Comparison of ENCODE assay signal across 37 cellular contexts in genomic region chr10:20355915-20356314, GRCh38.
"Had no signal": no experiment of that assay in that cellular context is flagged by ENCODE, and none has a peak within 500 bp of the region (broad histone marks: within the 10 kb centered on the region; RNA-seq: fewer than 3 reads in every experiment).

No MANE protein-coding gene starts in this region.

- H3K27me3 ChIP-seq: ascending aorta, body of pancreas, brain microvascular endothelial cell, breast epithelium had no signal

- H3K27ac ChIP-seq: ascending aorta, body of pancreas, brain microvascular endothelial cell, breast epithelium, WERI-Rb-1 had no signal

- H3K4me3 Mint-ChIP-seq: activated CD4-positive, alpha-beta memory T cell treated with anti-CD3 and anti-CD28 coated beads, Interleukin-2, amount 10 ng/mL, durations not matched to agents 7 days and 5 days; activated CD4-positive, alpha-beta T cell treated with anti-CD3 and anti-CD28 coated beads for 36 hours; activated CD4-positive, alpha-beta T cell treated with anti-CD3 and anti-CD28 coated beads, Interleukin-2, amount 10 ng/mL, durations not matched to agents 7 days and 5 days; activated CD8-positive, alpha-beta memory T cell treated with anti-CD3 and anti-CD28 coated beads, Interleukin-2, amount 10 ng/mL, durations not matched to agents 7 days and 5 days; activated CD8-positive, alpha-beta T cell treated with anti-CD3 and anti-CD28 coated beads, Interleukin-2, amount 10 ng/mL, durations not matched to agents 7 days and 5 days; activated naive CD4-positive, alpha-beta T cell treated with anti-CD3 and anti-CD28 coated beads, Interleukin-2, amount 10 ng/mL, durations not matched to agents 7 days and 5 days; activated naive CD4-positive, alpha-beta T cell treated with anti-CD3 and anti-CD28 coated beads, Interleukin-2, amount 50 U/mL, for 24 hours; activated naive CD8-positive, alpha-beta T cell; activated naive CD8-positive, alpha-beta T cell treated with anti-CD3 and anti-CD28 coated beads, Interleukin-2, amount 10 ng/mL, durations not matched to agents 7 days and 5 days; activated naive CD8-positive, alpha-beta T cell treated with anti-CD3 and anti-CD28 coated beads, Interleukin-2, amount 50 U/mL, for 24 hours; activated T-cell treated with anti-CD3 and anti-CD28 coated beads, Interleukin-2, amount 50 U/mL, for 24 hours; central memory CD8-positive, alpha-beta T cell; T-cell; T-helper 2 cell treated with Interferon-gamma antibody and Interleukin-4, amounts not matched to agents 5 μg/mL and 100 μg/mL, for 36 hours; WTC11 had no signal

- H3K27me3 Mint-ChIP-seq: activated CD4-positive, alpha-beta memory T cell treated with anti-CD3 and anti-CD28 coated beads, Interleukin-2, amount 10 ng/mL, durations not matched to agents 7 days and 5 days; activated CD4-positive, alpha-beta T cell treated with anti-CD3 and anti-CD28 coated beads for 36 hours; activated CD4-positive, alpha-beta T cell treated with anti-CD3 and anti-CD28 coated beads, Interleukin-2, amount 10 ng/mL, durations not matched to agents 7 days and 5 days; activated CD8-positive, alpha-beta memory T cell treated with anti-CD3 and anti-CD28 coated beads, Interleukin-2, amount 10 ng/mL, durations not matched to agents 7 days and 5 days; activated naive CD4-positive, alpha-beta T cell treated with anti-CD3 and anti-CD28 coated beads, Interleukin-2, amount 10 ng/mL, durations not matched to agents 7 days and 5 days; activated naive CD4-positive, alpha-beta T cell treated with anti-CD3 and anti-CD28 coated beads, Interleukin-2, amount 50 U/mL, for 24 hours; activated naive CD8-positive, alpha-beta T cell; activated naive CD8-positive, alpha-beta T cell treated with anti-CD3 and anti-CD28 coated beads, Interleukin-2, amount 10 ng/mL, durations not matched to agents 7 days and 5 days; activated naive CD8-positive, alpha-beta T cell treated with anti-CD3 and anti-CD28 coated beads, Interleukin-2, amount 50 U/mL, for 24 hours; activated T-cell treated with anti-CD3 and anti-CD28 coated beads, Interleukin-2, amount 50 U/mL, for 24 hours; central memory CD8-positive, alpha-beta T cell; T-cell had no signal

- H3K4me1 Mint-ChIP-seq: activated CD4-positive, alpha-beta memory T cell treated with anti-CD3 and anti-CD28 coated beads, Interleukin-2, amount 10 ng/mL, durations not matched to agents 7 days and 5 days; activated CD4-positive, alpha-beta T cell treated with anti-CD3 and anti-CD28 coated beads for 36 hours; activated CD4-positive, alpha-beta T cell treated with anti-CD3 and anti-CD28 coated beads, Interleukin-2, amount 10 ng/mL, durations not matched to agents 7 days and 5 days; activated CD8-positive, alpha-beta memory T cell treated with anti-CD3 and anti-CD28 coated beads, Interleukin-2, amount 10 ng/mL, durations not matched to agents 7 days and 5 days; activated naive CD4-positive, alpha-beta T cell treated with anti-CD3 and anti-CD28 coated beads, Interleukin-2, amount 10 ng/mL, durations not matched to agents 7 days and 5 days; activated naive CD4-positive, alpha-beta T cell treated with anti-CD3 and anti-CD28 coated beads, Interleukin-2, amount 50 U/mL, for 24 hours; activated naive CD8-positive, alpha-beta T cell treated with anti-CD3 and anti-CD28 coated beads, Interleukin-2, amount 10 ng/mL, durations not matched to agents 7 days and 5 days; activated naive CD8-positive, alpha-beta T cell treated with anti-CD3 and anti-CD28 coated beads, Interleukin-2, amount 50 U/mL, for 24 hours; central memory CD8-positive, alpha-beta T cell; T-cell; WTC11 had no signal

- H3K9me3 ChIP-seq: ascending aorta, body of pancreas, breast epithelium had no signal

- H3K4me3 ChIP-seq: ascending aorta, body of pancreas, breast epithelium had no signal

- DNase-seq: activated CD4-positive, alpha-beta memory T cell treated with anti-CD3 and anti-CD28 coated beads, Interleukin-2, amount 10 ng/mL, durations not matched to agents 7 days and 5 days; activated CD4-positive, alpha-beta T cell treated with anti-CD3 and anti-CD28 coated beads for 1 hour; activated CD4-positive, alpha-beta T cell treated with anti-CD3 and anti-CD28 coated beads for 36 hours; activated CD4-positive, alpha-beta T cell treated with anti-CD3 and anti-CD28 coated beads for 48 hours; activated CD4-positive, alpha-beta T cell treated with anti-CD3 and anti-CD28 coated beads, Interleukin-2, amount 10 ng/mL, durations not matched to agents 7 days and 5 days; activated CD4-positive, alpha-beta T cell treated with anti-CD3 and anti-CD28 coated beads, Interleukin-2, amount 50 U/mL, for 48 hours; activated CD4-positive, CD25-positive, alpha-beta regulatory T cell; activated CD8-positive, alpha-beta memory T cell treated with anti-CD3 and anti-CD28 coated beads for 24 hours; activated CD8-positive, alpha-beta memory T cell treated with anti-CD3 and anti-CD28 coated beads, Interleukin-2, amount 10 ng/mL, durations not matched to agents 7 days and 5 days; activated CD8-positive, alpha-beta memory T cell treated with anti-CD3 and anti-CD28 coated beads, Interleukin-2, amount 50 U/mL, for 48 hours; activated CD8-positive, alpha-beta T cell treated with anti-CD3 and anti-CD28 coated beads, Interleukin-2, amount 10 ng/mL, durations not matched to agents 7 days and 5 days; activated effector memory CD4-positive, alpha-beta T cell treated with Interleukin-2 at 50 U/mL for 16 hours; activated gamma-delta T cell; activated naive CD4-positive, alpha-beta T cell treated with anti-CD3 and anti-CD28 coated beads, Interleukin-2, amount 10 ng/mL, durations not matched to agents 7 days and 5 days; activated naive CD4-positive, alpha-beta T cell treated with Interleukin-2 at 50 U/mL for 16 hours; activated naive CD8-positive, alpha-beta T cell treated with anti-CD3 and anti-CD28 coated beads, Interleukin-2, amount 10 ng/mL, durations not matched to agents 7 days and 5 days; activated naive CD8-positive, alpha-beta T cell treated with anti-CD3 and anti-CD28 coated beads, Interleukin-2, amount 50 U/mL, for 24 hours; activated T-cell treated with anti-CD3 and anti-CD28 coated beads, Interleukin-2, amount 50 U/mL, for 24 hours; activated T-cell treated with anti-CD3 and anti-CD28 coated beads, Interleukin-2, amount 50 U/mL, for 48 hours; amygdala; anterior cingulate cortex; body of pancreas; brain microvascular endothelial cell; cerebellar nuclear complex; T-cell; T-helper 2 cell; T-helper 9 cell; WERI-Rb-1 had no signal

- ATAC-seq: activated CD4-positive, alpha-beta T cell treated with anti-CD3 and anti-CD28 coated beads for 36 hours; activated CD4-positive, CD25-positive, alpha-beta regulatory T cell treated with anti-CD3 and anti-CD28 coated beads, Interleukin-2, amount 50 U/mL, for 24 hours; activated CD8-positive, alpha-beta memory T cell treated with anti-CD3 and anti-CD28 coated beads, Interleukin-2, amount 10 ng/mL, durations not matched to agents 7 days and 5 days; activated CD8-positive, alpha-beta T cell treated with anti-CD3 and anti-CD28 coated beads, Interleukin-2, amount 10 ng/mL, durations not matched to agents 7 days and 5 days; activated naive CD8-positive, alpha-beta T cell treated with anti-CD3 and anti-CD28 coated beads, Interleukin-2, amount 50 U/mL, for 24 hours; body of pancreas; T-cell; WTC11 had no signal

- H3K27ac Mint-ChIP-seq: activated CD4-positive, alpha-beta memory T cell treated with anti-CD3 and anti-CD28 coated beads, Interleukin-2, amount 10 ng/mL, durations not matched to agents 7 days and 5 days; activated CD4-positive, alpha-beta T cell treated with anti-CD3 and anti-CD28 coated beads for 36 hours; activated CD4-positive, alpha-beta T cell treated with anti-CD3 and anti-CD28 coated beads, Interleukin-2, amount 10 ng/mL, durations not matched to agents 7 days and 5 days; activated CD8-positive, alpha-beta memory T cell treated with anti-CD3 and anti-CD28 coated beads, Interleukin-2, amount 10 ng/mL, durations not matched to agents 7 days and 5 days; activated CD8-positive, alpha-beta T cell treated with anti-CD3 and anti-CD28 coated beads, Interleukin-2, amount 10 ng/mL, durations not matched to agents 7 days and 5 days; activated naive CD4-positive, alpha-beta T cell treated with anti-CD3 and anti-CD28 coated beads, Interleukin-2, amount 10 ng/mL, durations not matched to agents 7 days and 5 days; activated naive CD4-positive, alpha-beta T cell treated with anti-CD3 and anti-CD28 coated beads, Interleukin-2, amount 50 U/mL, for 24 hours; activated naive CD8-positive, alpha-beta T cell; activated naive CD8-positive, alpha-beta T cell treated with anti-CD3 and anti-CD28 coated beads, Interleukin-2, amount 10 ng/mL, durations not matched to agents 7 days and 5 days; activated naive CD8-positive, alpha-beta T cell treated with anti-CD3 and anti-CD28 coated beads, Interleukin-2, amount 50 U/mL, for 24 hours; activated T-cell treated with anti-CD3 and anti-CD28 coated beads, Interleukin-2, amount 50 U/mL, for 24 hours; activated T-helper 2 cell treated with anti-CD3 and anti-CD28 coated beads, Interferon-gamma antibody, Interleukin-2, Interleukin-4, amounts not matched to agents 10 μg/mL and 5 μg/mL and 100 μg/mL, durations not matched to agents 14 hours and 24 hours and 36 hours; T-cell; T-helper 2 cell treated with Interferon-gamma antibody and Interleukin-4, amounts not matched to agents 5 μg/mL and 100 μg/mL, for 36 hours; WTC11 had no signal

- H3K36me3 ChIP-seq: ascending aorta, brain microvascular endothelial cell, breast epithelium, WERI-Rb-1 had no signal

- H3K36me3 Mint-ChIP-seq: activated CD8-positive, alpha-beta memory T cell treated with anti-CD3 and anti-CD28 coated beads, Interleukin-2, amount 10 ng/mL, durations not matched to agents 7 days and 5 days; activated naive CD4-positive, alpha-beta T cell treated with anti-CD3 and anti-CD28 coated beads, Interleukin-2, amount 10 ng/mL, durations not matched to agents 7 days and 5 days; activated naive CD4-positive, alpha-beta T cell treated with anti-CD3 and anti-CD28 coated beads, Interleukin-2, amount 50 U/mL, for 24 hours; activated naive CD8-positive, alpha-beta T cell; activated naive CD8-positive, alpha-beta T cell treated with anti-CD3 and anti-CD28 coated beads, Interleukin-2, amount 10 ng/mL, durations not matched to agents 7 days and 5 days; T-cell had no signal
